Comparison of ENCODE assay signal across 12 cellular contexts in genomic region chr1:235290740-235291502, GRCh38.
"Had no signal": no experiment of that assay in that cellular context is flagged by ENCODE, and none has a peak within 500 bp of the region (broad histone marks: within the 10 kb centered on the region; RNA-seq: fewer than 3 reads in every experiment).

No MANE protein-coding gene starts in this region.

- H3K27me3 Mint-ChIP-seq: activated B cell treated with CpG ODN at 0.5 μM for 24 hours; naive thymus-derived CD8-positive, alpha-beta T cell had no signal

- H3K4me3 Mint-ChIP-seq: activated B cell treated with CpG ODN at 0.5 μM for 24 hours had no signal

- H3K9me3 Mint-ChIP-seq: activated B cell treated with CpG ODN at 0.5 μM for 24 hours had no signal

- H3K27ac Mint-ChIP-seq: activated B cell treated with CpG ODN at 0.5 μM for 24 hours had no signal

- ATAC-seq: foreskin keratinocyte, lower lobe of right lung had no signal

- DNase-seq: activated B cell treated with CpG ODN at 0.5 μM for 24 hours; activated CD4-positive, alpha-beta T cell treated with anti-CD3 and anti-CD28 coated beads for 48 hours; activated CD8-positive, alpha-beta memory T cell treated with anti-CD3 and anti-CD28 coated beads for 24 hours; activated gamma-delta T cell treated with Interleukin-2 at 50 U/mL for 16 hours; cerebellar nuclear complex; effector memory CD4-positive, alpha-beta T cell; foreskin keratinocyte; lower lobe of right lung; naive thymus-derived CD8-positive, alpha-beta T cell; stimulated activated CD4-positive, alpha-beta T cell treated with anti-CD3 and anti-CD28 coated beads, Interleukin-12 subunit alpha, Interleukin-12 subunit beta, amount 100 ng/mL, for 4 hours; stimulated activated CD4-positive, alpha-beta T cell treated with anti-CD3 and anti-CD28 coated beads, Interleukin-2, amount 100 ng/mL, for 24 hours; T-helper 2 cell had no signal
